8 cellular contexts compared by ENCODE assay signal in genomic region chr4:123449780-123450179, GRCh38. TPM values are rescaled to one million over a fixed set of nuclear protein-coding genes. Genes with fewer than 3 reads are reported as not detected.
DNase-seq lines count a peak whose midpoint lies in the region; ATAC-seq and TF ChIP-seq lines count a peak whose summit lies in the region.

No MANE protein-coding gene starts in this region.

- H3K4me1 Mint-ChIP-seq in naive B cell = peaks cover 29 to 63% (median 46%) of the 10 kb centered on the region in 3 donors
- peaks cover 18% of the 10 kb centered on the region for H3K4me1 Mint-ChIP-seq in progenitor cell of endocrine pancreas (ENCODE audit: low read depth)

- no peak for TF ChIP-seq CTCF in progenitor cell of endocrine pancreas (IDR thresholded peaks at IDR 0.05; ENCODE audit: unreplicated experiment)

- peak; percentile 80 for ATAC-seq in GM19035 (IDR thresholded peaks at IDR 0.05; ENCODE audit: unreplicated experiment)
- ATAC-seq in HG02981 (IDR thresholded peaks at IDR 0.05; ENCODE audit: unreplicated experiment) = peak; percentile 89
- ATAC-seq in naive B cell (ENCODE audit: low read depth in 2 of 2) = peak; percentile 91 to 93

- H3K4me3 Mint-ChIP-seq in naive B cell (peak overlapping the region; percentile 23 to 91 (median 85)), progenitor cell of endocrine pancreas (ENCODE audit: low read depth) (no peak overlapping the region)

- no peaks in the 10 kb centered on the region for H3K27me3 Mint-ChIP-seq in naive B cell
- H3K27me3 Mint-ChIP-seq in progenitor cell of endocrine pancreas = no peaks in the 10 kb centered on the region

- H3K36me3 Mint-ChIP-seq in naive B cell = no peaks in the 10 kb centered on the region
- no peaks in the 10 kb centered on the region for H3K36me3 Mint-ChIP-seq in progenitor cell of endocrine pancreas (ENCODE audit: insufficient read depth)

- H3K27ac Mint-ChIP-seq in naive B cell (peak overlapping the region; percentile 83 to 99 (median 96)), progenitor cell of endocrine pancreas (no peak overlapping the region)

- H3K9me3 Mint-ChIP-seq in naive B cell (no peaks in the 10 kb centered on the region), progenitor cell of endocrine pancreas (ENCODE audit: low read depth) (no peaks in the 10 kb centered on the region)

- DNase-seq in RPMI8226 (peak; percentile 6), naive B cell (peak; percentile 78), progenitor cell of endocrine pancreas (ENCODE audit: low spot score, unreplicated experiment) (no peak), SKM-1 treated with dmso at 0.1 percent for 144 hours (lab: John Stamatoyannopoulos, UW; ENCODE audit: unreplicated experiment) (no peak), NCI-H2196 treated with DMSO at 0.1 percent for 48 hours (lab: John Stamatoyannopoulos, UW; ENCODE audit: unreplicated experiment) (no peak), GM03348 (ENCODE audit: low spot score) (no peak)

RNA-seq across cellular contexts. Expression of gene SPRY1, which starts 53.2 kb away (rescaled TPM):
- polyA plus RNA-seq in naive B cell (ENCODE audit: low read depth in 6 of 6) = 10 to 100 TPM; 24.3 to 44.1 (median 31.5) TPM
- 52.0 and 54.1 TPM in 2 replicates for total RNA-seq in progenitor cell of endocrine pancreas

Comparison
In these comparisons a context has a peak if more than half of its experiments do, and no peak if none do; other contexts are left out.
1. DNase-seq: peak in RPMI8226 (single experiment) and naive B cell (single experiment); none in progenitor cell of endocrine pancreas (single experiment), SKM-1 treated with dmso at 0.1 percent for 144 hours (single experiment), NCI-H2196 treated with DMSO at 0.1 percent for 48 hours (single experiment) and GM03348 (single experiment).
2. Peak in every context shown above with its lines, with median percentiles within 50 percentile points of each other: ATAC-seq.